24 cellular contexts compared by ENCODE assay signal in genomic region chr3:41462103-41462691, GRCh38.
DNase-seq lines count a peak whose midpoint lies in the region; ATAC-seq and TF ChIP-seq lines count a peak whose summit lies in the region.
"Had no signal": no experiment of that assay in that cellular context is flagged by ENCODE, and none has a peak within 500 bp of the region (broad histone marks: within the 10 kb centered on the region; RNA-seq: fewer than 3 reads in every experiment).

No MANE protein-coding gene starts in this region.

- ATAC-seq in PC-3 (peak; percentile 80), GM21576 (IDR thresholded peaks at IDR 0.05; ENCODE audit: unreplicated experiment) (no peak)

- H3K36me3 ChIP-seq in HEK293 (ENCODE audit: control insufficient read depth in 2 of 2, insufficient read depth in 1 of 2, low read length in 2 of 2) (no peaks in the 10 kb centered on the region), PC-3 (ENCODE audit: low read depth, low read length) (no peaks in the 10 kb centered on the region), H7 (replicated peaks; ENCODE audit: control insufficient read depth, insufficient read depth, low read length) (no peaks in the 10 kb centered on the region)
- H3K36me3 ChIP-seq: BLaER1 treated with 17β-estradiol and CSF1 and Interleukin-3, amounts not matched to agents 10 nM and 100 nM; SJSA1 had no signal

- H3K4me3 ChIP-seq in HEK293 (ENCODE audit: low read depth, low read length) (no peak overlapping the region), PC-3 (ENCODE audit: low read length) (no peak overlapping the region), H7 (ENCODE audit: insufficient read depth, low read depth, low read length) (no peak overlapping the region)
- H3K4me3 ChIP-seq: BLaER1 treated with 17β-estradiol and CSF1 and Interleukin-3, amounts not matched to agents 10 nM and 100 nM; GM23248; SJSA1 had no signal

- H3K79me2 ChIP-seq in PC-3 (ENCODE audit: low read length): no peaks in the 10 kb centered on the region

- H3K4me2 ChIP-seq in PC-3 (ENCODE audit: low read length): no peak overlapping the region
- H3K4me2 ChIP-seq: KMS-11 had no signal

- H3K4me1 ChIP-seq in HEK293 (ENCODE audit: control insufficient read depth, insufficient read depth, low read length) (no peaks in the 10 kb centered on the region; the same call in 1 of the 2 replicates), PC-3 (ENCODE audit: insufficient read depth, low read length) (no peaks in the 10 kb centered on the region)
- H3K4me1 ChIP-seq: SJSA1 had no signal

- H3K9me3 ChIP-seq in HEK293 (ENCODE audit: control insufficient read depth, insufficient read depth, low read depth, low read length) (no peaks in the 10 kb centered on the region), PC-3 (ENCODE audit: low read length) (no peaks in the 10 kb centered on the region)
- H3K9me3 ChIP-seq: BLaER1 treated with 17β-estradiol and CSF1 and Interleukin-3, amounts not matched to agents 10 nM and 100 nM; SJSA1 had no signal

- POLR2A ChIA-PET in HEK293 (lab: Yijun Ruan, JAX): no interaction called here
- POLR2A ChIA-PET in PC-3 (lab: Charles Lee; ENCODE audit: unreplicated experiment): no interaction called here

- no peak overlapping the region for H2AFZ ChIP-seq in PC-3 (ENCODE audit: low read length)
- H2AFZ ChIP-seq: GM23248 had no signal

- no peaks in the 10 kb centered on the region for H3F3A ChIP-seq in PC-3 (ENCODE audit: low read length, unreplicated experiment)

- BruUV-seq in PC-3 (replicated peaks; lab: Mats Ljungman, UMichigan): no TSS peak

- TF ChIP-seq CTCF in HEK293 (tag by site-specific recombination; IDR thresholded peaks at IDR 0.05): no peak
- TF ChIP-seq CTCF in PC-3 (conservative IDR thresholded peaks at IDR 0.05; ENCODE audit: low read depth, low read length): no peak

- no peak overlapping the region for H3K27ac ChIP-seq in HEK293 (ENCODE audit: extremely low read depth, low read depth, low read length)
- no peak overlapping the region for H3K27ac ChIP-seq in PC-3 (ENCODE audit: low read length)
- H3K27ac ChIP-seq: BLaER1 treated with 17β-estradiol and CSF1 and Interleukin-3, amounts not matched to agents 10 nM and 100 nM; GM23248; HL-60; KMS-11; SJSA1 had no signal

- DNase-seq in NCI-H2029 (lab: John Stamatoyannopoulos, UW) (peak; percentile 31), PC-3 (peak; percentile 3), astrocyte of the hippocampus (ENCODE audit: low read depth, low spot score) (peak; percentile 9), NCI-H2227 treated with DMSO at 0.1 percent for 48 hours (lab: John Stamatoyannopoulos, UW) (no peak), SK-N-DZ (ENCODE audit: low spot score) (no peak), H7 (no peak)
- DNase-seq: AML-193; CD4-positive, alpha-beta T cell; DMS53; GM23248; H9; HFFc6; NCI-H1105 treated with DMSO at 0.1 percent for 48 hours; NCI-H1694; NCI-H526 treated with DMSO at 0.1 percent for 48 hours; Right ventricle myocardium superior; RPMI8226; T-helper 9 cell had no signal

- H3K27me3 ChIP-seq in PC-3 (ENCODE audit: low read length) (no peaks in the 10 kb centered on the region), H7 (ENCODE audit: control insufficient read depth, insufficient read depth, low read length) (no peaks in the 10 kb centered on the region)
- H3K27me3 ChIP-seq: BLaER1 treated with 17β-estradiol and CSF1 and Interleukin-3, amounts not matched to agents 10 nM and 100 nM; SJSA1 had no signal

- intact Hi-C loops in PC-3 (cut with micrococcal nuclease): no loop called here

- no peaks in the 10 kb centered on the region for H3K9me2 ChIP-seq in PC-3 (replicated peaks; ENCODE audit: low read length)

- no peak overlapping the region for H3K9ac ChIP-seq in PC-3 (ENCODE audit: low read length)
- H3K9ac ChIP-seq: BLaER1 treated with 17β-estradiol and CSF1 and Interleukin-3, amounts not matched to agents 10 nM and 100 nM; GM23248; KMS-11 had no signal

- no peaks in the 10 kb centered on the region for H4K20me1 ChIP-seq in PC-3 (ENCODE audit: low read length)
- H4K20me1 ChIP-seq: BLaER1 treated with 17β-estradiol and CSF1 and Interleukin-3, amounts not matched to agents 10 nM and 100 nM had no signal

- CTCF ChIA-PET in HEK293 (lab: Yijun Ruan, JAX): interaction anchor here (1.6 kb wide), 1 partner anchor 10 kb away, joined by 7 read pairs; no protein-coding TSS in a partner anchor
- CTCF ChIA-PET in PC-3 (lab: Charles Lee): interaction anchor here (0.6 to 0.7 kb wide), 2 partner anchors 655 to 656 kb away, joined by 3 to 4 read pairs; no protein-coding TSS in a partner anchor

TF ChIP-seq in HEK293, 187 proteins besides CTCF, POLR2A, EP300 and RAD21:
- TF ChIP-seq PATZ1 (tag by site-specific recombination; IDR thresholded peaks at IDR 0.05) (no peak), ZBTB49 (tag by site-specific recombination; IDR thresholded peaks at IDR 0.05; ENCODE audit: low read depth) (no peak), ZNF146 (tag by site-specific recombination; IDR thresholded peaks at IDR 0.05) (no peak), OSR2 (tag by site-specific recombination; IDR thresholded peaks at IDR 0.05) (peak; percentile 29; the same call in 1 of the 2 replicates), KLF16 (tag by site-specific recombination; IDR thresholded peaks at IDR 0.05) (no peak), MZF1 (tag by site-specific recombination; IDR thresholded peaks at IDR 0.05; ENCODE audit: borderline replicate concordance) (no peak), BCL6B (tag by site-specific recombination; IDR thresholded peaks at IDR 0.05) (peak; percentile 60; the same call in 1 of the 2 replicates), ZNF202 (tag by site-specific recombination; IDR thresholded peaks at IDR 0.05; ENCODE audit: borderline replicate concordance) (no peak), ZNF629 (tag by site-specific recombination; IDR thresholded peaks at IDR 0.05) (no peak), ZNF837 (tag by site-specific recombination; IDR thresholded peaks at IDR 0.05) (no peak), TCF7L2 (IDR thresholded peaks at IDR 0.05; ENCODE audit: borderline replicate concordance, low read depth, low read length) (no peak)

Comparison
In these comparisons a context has a peak if more than half of its experiments do, and no peak if none do; other contexts are left out.
1. DNase-seq: peak in NCI-H2029 (single experiment), PC-3 (single experiment) and astrocyte of the hippocampus (single experiment); none in NCI-H2227 treated with DMSO at 0.1 percent for 48 hours (single experiment), SK-N-DZ (single experiment) and H7 (single experiment).